ENCODE assay signal across 8 cellular contexts in genomic region chr18:51029694-51030536, GRCh38. TPM values are rescaled to one million over a fixed set of nuclear protein-coding genes. Genes with fewer than 3 reads are reported as not detected.
DNase-seq lines count a peak whose midpoint lies in the region; ATAC-seq, FAIRE-seq and TF ChIP-seq lines count a peak whose summit lies in the region.

Gene SMAD4, plus strand, starts transcription at chr18:51030213. Its CDS starts 16,834 bp downstream, at chr18:51047047.

- DNase-seq in NCI-H187 treated with DMSO at 0.1 percent for 48 hours (lab: John Stamatoyannopoulos, UW) (peak; percentile 63), ascending aorta (ENCODE audit: low spot score in 2 of 2) (peak; percentile 79 to 98), right atrium auricular region (ENCODE audit: low spot score) (peak; percentile 97), pulmonary artery endothelial cell (ENCODE audit: low read depth, low spot score) (peak; percentile 84), urothelium cell line (ENCODE audit: low spot score) (peak; percentile 96)
- peak; percentile 97 for DNase-seq in T-helper 2 cell treated with Interferon-gamma antibody and Interleukin-4, amounts not matched to agents 5 μg/mL and 100 μg/mL, for 36 hours (ENCODE audit: low spot score)

- no peaks in the 10 kb centered on the region for H3K9me3 Mint-ChIP-seq in T-helper 2 cell treated with Interferon-gamma antibody and Interleukin-4, amounts not matched to agents 5 μg/mL and 100 μg/mL, for 36 hours

- TF ChIP-seq POLR2A in GM18505 (IDR thresholded peaks at IDR 0.05; ENCODE audit: borderline replicate concordance, extremely low read depth, insufficient read depth, insufficient read length): peak; percentile 91

- H3K4me1 Mint-ChIP-seq in T-helper 2 cell treated with Interferon-gamma antibody and Interleukin-4, amounts not matched to agents 5 μg/mL and 100 μg/mL, for 36 hours (ENCODE audit: low read depth): peaks cover 46% of the 10 kb centered on the region

- H3K36me3 Mint-ChIP-seq in T-helper 2 cell treated with Interferon-gamma antibody and Interleukin-4, amounts not matched to agents 5 μg/mL and 100 μg/mL, for 36 hours (ENCODE audit: low read depth): peaks cover 29% of the 10 kb centered on the region

- H3K27ac ChIP-seq in ascending aorta (peak within 1 kb of the TSS; percentile 92 to 99), right atrium auricular region (peak within 1 kb of the TSS; percentile 91 to 94)

- H3K27ac Mint-ChIP-seq in T-helper 2 cell treated with Interferon-gamma antibody and Interleukin-4, amounts not matched to agents 5 μg/mL and 100 μg/mL, for 36 hours: peak within 1 kb of the TSS; percentile 96

- peaks cover 3 to 34% of the 10 kb centered on the region in 2 donors for H3K4me1 ChIP-seq in ascending aorta
- H3K4me1 ChIP-seq in right atrium auricular region: peaks cover 0 to 40% of the 10 kb centered on the region in 2 donors

- FAIRE-seq in urothelium cell line (lab: Jason Lieb, UNC): no peak

- peak; percentile 75 for ATAC-seq in GM18505 (IDR thresholded peaks at IDR 0.05; ENCODE audit: unreplicated experiment)
- ATAC-seq in HG02970 (IDR thresholded peaks at IDR 0.05; ENCODE audit: low FRiP score, unreplicated experiment): peak; percentile 80

- intact Hi-C loops in ascending aorta (cut with DNase I): loop anchor here (1.0 to 10.0 kb wide), 6 partner anchors 63 to 1545 kb away; partner anchors contain the start of genes C18orf32, MBD1, ME2 and SKA1

- H3K9me3 ChIP-seq in ascending aorta (no peaks in the 10 kb centered on the region), right atrium auricular region (no peaks in the 10 kb centered on the region)

- H3K36me3 ChIP-seq in ascending aorta: no peaks in the 10 kb centered on the region
- no peaks in the 10 kb centered on the region for H3K36me3 ChIP-seq in right atrium auricular region

- H3K4me3 ChIP-seq in ascending aorta (peak within 1 kb of the TSS; percentile 91 to 95), right atrium auricular region (peak within 1 kb of the TSS; percentile 65 to 89)

- H3K27me3 ChIP-seq in ascending aorta (no peaks in the 10 kb centered on the region), right atrium auricular region (no peaks in the 10 kb centered on the region)

- no peaks in the 10 kb centered on the region for H3K27me3 Mint-ChIP-seq in T-helper 2 cell treated with Interferon-gamma antibody and Interleukin-4, amounts not matched to agents 5 μg/mL and 100 μg/mL, for 36 hours (ENCODE audit: low read depth)

- peak within 1 kb of the TSS; percentile 97 for H3K4me3 Mint-ChIP-seq in T-helper 2 cell treated with Interferon-gamma antibody and Interleukin-4, amounts not matched to agents 5 μg/mL and 100 μg/mL, for 36 hours

- TF ChIP-seq CTCF in ascending aorta (IDR thresholded peaks at IDR 0.05) (no peak), right atrium auricular region (IDR thresholded peaks at IDR 0.05) (peak in 1 of 2 donors; percentile 14)

RNA-seq across cellular contexts. Expression of gene SMAD4, which starts in this region (rescaled TPM):
- total RNA-seq in ascending aorta: 196 TPM
- 100 to 1,000 TPM in 1 of 2 donors, 10 to 100 TPM in 1; 57.5 to 102 TPM for total RNA-seq in right atrium auricular region
- total RNA-seq in pulmonary artery endothelial cell: 80.6 and 123 TPM in 2 replicates

Comparison
In these comparisons a context has a peak if more than half of its experiments do, and no peak if none do; other contexts are left out.
1. Peak in every context shown above with its lines: DNase-seq, ATAC-seq, H3K4me3 ChIP-seq and H3K27ac ChIP-seq.